Comparison of ENCODE assay signal across 8 cellular contexts in the genomic region with DNA sequence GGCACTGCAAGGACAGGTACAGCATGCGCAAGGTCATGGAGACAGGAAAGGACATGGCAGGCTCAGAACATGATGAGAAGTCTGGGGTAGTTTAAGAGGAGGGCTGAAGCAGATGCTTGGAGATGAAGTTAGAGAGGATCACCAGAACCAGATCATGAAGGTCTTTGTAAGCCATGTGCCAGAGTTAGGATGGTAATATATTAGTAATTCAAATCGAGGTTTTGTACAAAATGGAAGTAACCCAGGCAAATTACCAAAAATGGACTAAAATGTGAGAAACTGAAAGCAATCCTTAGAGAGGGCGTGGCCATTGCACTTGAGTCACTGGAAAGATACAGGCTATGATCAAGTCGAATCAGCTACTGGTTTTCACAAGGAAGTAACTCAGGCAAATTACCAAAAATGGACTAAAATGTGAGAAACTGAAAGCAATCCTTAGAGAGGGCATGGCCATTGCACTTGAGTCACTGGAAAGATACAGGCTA. TPM values are rescaled to one million over a fixed set of nuclear protein-coding genes. Genes with fewer than 3 reads are reported as not detected.
DNase-seq lines count a peak whose midpoint lies in the region; ATAC-seq, FAIRE-seq and TF ChIP-seq lines count a peak whose summit lies in the region.

No MANE protein-coding gene starts in this region.

- no peaks in the 10 kb centered on the region for H3K27me3 ChIP-seq in MM.1S (replicated peaks; ENCODE audit: insufficient read depth, low read length)
- no peaks in the 10 kb centered on the region for H3K27me3 ChIP-seq in H1 (replicated peaks in 1 of 4; ENCODE audit: control insufficient read depth in 3 of 4, extremely low read depth in 1 of 4, insufficient read depth in 3 of 4, low read length in 3 of 4)

- POLR2A ChIA-PET in H1 (lab: Charles Lee; ENCODE audit: partially characterized antibody): no interaction called here

- H3K14ac ChIP-seq in H1 (ENCODE audit: insufficient read length): peak overlapping the region; percentile 10

- no peaks in the 10 kb centered on the region for H3K79me1 ChIP-seq in H1 (ENCODE audit: low read depth, low read length)

- H3K9ac ChIP-seq in MM.1S (ENCODE audit: low read length): no peak overlapping the region
- no peak overlapping the region for H3K9ac ChIP-seq in H1 (replicated peaks in 1 of 4; ENCODE audit: extremely low read depth in 1 of 4, low read depth in 3 of 4, low read length in 3 of 4)

- H3K56ac ChIP-seq in H1 (replicated peaks; ENCODE audit: insufficient read length, low read depth, low read length): no peak overlapping the region

- no peak for TF ChIP-seq CTCF in AG10803 (conservative IDR thresholded peaks at IDR 0.05; ENCODE audit: low read length)
- TF ChIP-seq CTCF in MM.1S (IDR thresholded peaks at IDR 0.05; ENCODE audit: low read length): no peak
- TF ChIP-seq CTCF in H1 (IDR thresholded peaks at IDR 0.05; ENCODE audit: control extremely low read depth in 1 of 3, insufficient read depth in 1 of 3, low read depth in 1 of 3, low read length in 3 of 3): no peak
- TF ChIP-seq CTCF in lower leg skin (IDR thresholded peaks at IDR 0.05): no peak

- H3K9me3 ChIP-seq in MM.1S (replicated peaks; ENCODE audit: insufficient read depth, low read length) (no peaks in the 10 kb centered on the region), H1 (ENCODE audit: insufficient read depth in 2 of 2, low read depth in 1 of 2, low read length in 1 of 2) (no peaks in the 10 kb centered on the region)

- H3K27ac ChIP-seq in MM.1S (ENCODE audit: low read length) (peak overlapping the region; percentile 11; the same call in 1 of the 2 replicates), H1 (ENCODE audit: low read depth, low read length) (no peak overlapping the region)

- H3K18ac ChIP-seq in H1 (ENCODE audit: extremely low read depth, low read length): no peak overlapping the region

- no peaks in the 10 kb centered on the region for H3F3A ChIP-seq in MM.1S (ENCODE audit: insufficient read depth, low read length)

- no peaks in the 10 kb centered on the region for H3K36me3 ChIP-seq in MM.1S (replicated peaks; ENCODE audit: insufficient read depth, low read length)
- no peaks in the 10 kb centered on the region for H3K36me3 ChIP-seq in H1 (ENCODE audit: control insufficient read depth in 2 of 4, insufficient read depth in 4 of 4, low read length in 3 of 4)

- TF ChIP-seq POLR2A in H1 (IDR thresholded peaks at IDR 0.05; ENCODE audit: control extremely low read depth in 1 of 2, low read depth in 2 of 2, low read length in 2 of 2) (no peak), lower leg skin (IDR thresholded peaks at IDR 0.05) (no peak)

- peak overlapping the region; percentile 98 for H2AFZ ChIP-seq in MM.1S (ENCODE audit: low read length)
- H2AFZ ChIP-seq in H1 (ENCODE audit: low read length): 0 out of 2 replicates have a peak overlapping the region, but pooled peaks have one; percentile 58

- H4K20me1 ChIP-seq in MM.1S (ENCODE audit: insufficient read depth, low read length) (no peaks in the 10 kb centered on the region), H1 (replicated peaks in 1 of 2; ENCODE audit: control insufficient read depth in 1 of 2, insufficient read depth in 2 of 2, low read length in 2 of 2) (no peaks in the 10 kb centered on the region)

- H3K23ac ChIP-seq in H1 (ENCODE audit: insufficient read length): no peak overlapping the region

- H3K9me2 ChIP-seq in MM.1S (replicated peaks; ENCODE audit: insufficient read depth, low read length): no peaks in the 10 kb centered on the region

- CTCF ChIA-PET in H1 (lab: Charles Lee; ENCODE audit: partially characterized antibody): interaction anchor here (0.6 kb wide), 1 partner anchor 95 kb away, joined by 3 read pairs; no protein-coding TSS in a partner anchor

- H3K79me2 ChIP-seq in MM.1S (ENCODE audit: low read length) (no peaks in the 10 kb centered on the region), H1 (ENCODE audit: control insufficient read depth in 1 of 2, insufficient read depth in 2 of 2, low read length in 2 of 2) (no peaks in the 10 kb centered on the region)

- H4K8ac ChIP-seq in H1 (ENCODE audit: extremely low read depth, insufficient read depth, low read length): no peak overlapping the region

- TF ChIP-seq EP300 in H1 (IDR thresholded peaks at IDR 0.05; ENCODE audit: borderline replicate concordance in 1 of 2, low read depth in 2 of 2, low read length in 2 of 2): no peak

- no peak overlapping the region for H2BK20ac ChIP-seq in H1 (ENCODE audit: low read length)

- no peaks in the 10 kb centered on the region for H3K23me2 ChIP-seq in H1 (ENCODE audit: low read depth, low read length)

- H2AK5ac ChIP-seq in H1 (ENCODE audit: low read depth, low read length): no peak overlapping the region

- 93% methylated on average over 4 of the region's 4 CpGs; no CpG with 5 or more reads in 1 of the 2 experiments for WGBS in H1 (ENCODE audit: extremely low coverage in 1 of 2, insufficient coverage in 1 of 2, insufficient read length in 1 of 2, insufficient replicate concordance in 2 of 2, low coverage in 1 of 2, low lambda C conversion rate in 2 of 2, missing lambda C conversion rate in 1 of 2), 2 experiments
- 81% methylated on average over 4 of the region's 4 CpGs for WGBS in lower leg skin, 2 donors

- peak; percentile 51 for ATAC-seq in GM19438 (IDR thresholded peaks at IDR 0.05; ENCODE audit: low read depth, unreplicated experiment)

- H2BK120ac ChIP-seq in H1 (replicated peaks; ENCODE audit: low read depth, low read length): no peak overlapping the region

- TF ChIP-seq RAD21 in H1 (IDR thresholded peaks at IDR 0.05 in 1 of 2, conservative IDR thresholded peaks at IDR 0.05 in 1 of 2; ENCODE audit: low read depth in 2 of 2, low read length in 2 of 2): no peak

- H3K4me2 ChIP-seq in MM.1S (ENCODE audit: low read depth, low read length) (peak overlapping the region; percentile 54; the same call in 1 of the 2 replicates), H1 (ENCODE audit: insufficient read depth in 1 of 2, low read depth in 2 of 2, low read length in 2 of 2) (no peak overlapping the region)

- H4K91ac ChIP-seq in H1 (replicated peaks; ENCODE audit: insufficient read length, low read length): no peak overlapping the region

- peak; percentile 51 for DNase-seq in AG10803 (ENCODE audit: low read depth)
- peak; percentile 70 for DNase-seq in MM.1S
- no peak for DNase-seq in H1 (ENCODE audit: low read depth in 1 of 2, low spot score in 2 of 2)
- DNase-seq in activated gamma-delta T cell (lab: John Stamatoyannopoulos, UW): no peak
- no peak for DNase-seq in SW 1271 (lab: John Stamatoyannopoulos, UW)
- DNase-seq in lower leg skin (ENCODE audit: low spot score in 2 of 2): no peak
- DNase-seq in NCI-H1092 (lab: John Stamatoyannopoulos, UW): no peak

- no peak overlapping the region for H2BK15ac ChIP-seq in H1 (ENCODE audit: low read length)

- H2BK12ac ChIP-seq in H1 (ENCODE audit: low read depth, low read length): no peak overlapping the region

- H4K5ac ChIP-seq in H1 (ENCODE audit: insufficient read length, low read depth, low read length): no peak overlapping the region

- no peak overlapping the region for H3K4ac ChIP-seq in H1 (replicated peaks; ENCODE audit: insufficient read length, low read depth, low read length)

- no peak overlapping the region for H2BK5ac ChIP-seq in H1 (ENCODE audit: low read depth, low read length)

- H3K4me1 ChIP-seq in MM.1S (ENCODE audit: low read length) (no peaks in the 10 kb centered on the region), H1 (replicated peaks in 1 of 4; ENCODE audit: control insufficient read depth in 3 of 4, insufficient read depth in 4 of 4, low read length in 3 of 4) (peaks cover 0 to 10% (median 4%) of the 10 kb centered on the region in 4 experiments; a peak in 4 of 7 replicates)

- intact Hi-C loops in lower leg skin (cut with DNase I; ENCODE audit: low total_unique reads): no loop called here

- no peak for FAIRE-seq in H1 (lab: Jason Lieb, UNC)

- H3K4me3 ChIP-seq in AG10803 (ENCODE audit: low read length) (no peak overlapping the region), MM.1S (ENCODE audit: low read length) (peak overlapping the region; percentile 39; the same call in 1 of the 2 replicates), H1 (ENCODE audit: extremely low read depth in 1 of 4, insufficient read depth in 2 of 4, low read depth in 3 of 4, low read length in 4 of 4) (no peak overlapping the region), lower leg skin (ENCODE audit: low read depth, poor library complexity, severe bottlenecking) (no peak overlapping the region)

TF ChIP-seq in H1, 55 proteins besides CTCF, POLR2A, EP300 and RAD21:
- TF ChIP-seq SIX5 (IDR thresholded peaks at IDR 0.05; ENCODE audit: low read depth, low read length) (no peak), CEBPB (IDR thresholded peaks at IDR 0.05; ENCODE audit: low read depth, low read length) (no peak), HDAC6 (IDR thresholded peaks at IDR 0.05; ENCODE audit: low read depth, low read length) (no peak), GTF2F1 (IDR thresholded peaks at IDR 0.05; ENCODE audit: borderline replicate concordance, low read depth, low read length) (no peak), SUZ12 (IDR thresholded peaks at IDR 0.05; ENCODE audit: low read length) (no peak), POLR2AphosphoS5 (IDR thresholded peaks at IDR 0.05; ENCODE audit: low read depth, low read length) (no peak), ASH2L (IDR thresholded peaks at IDR 0.05; ENCODE audit: low read length) (no peak), TEAD4 (IDR thresholded peaks at IDR 0.05; ENCODE audit: low read depth, low read length) (no peak), TBP (IDR thresholded peaks at IDR 0.05; ENCODE audit: low read depth, low read length) (no peak), HDAC2 (IDR thresholded peaks at IDR 0.05; ENCODE audit: borderline replicate concordance in 1 of 2, low read depth in 2 of 2, low read length in 2 of 2) (no peak), BCL11A (IDR thresholded peaks at IDR 0.05; ENCODE audit: low read depth in 2 of 2, low read length in 2 of 2) (no peak)

RNA-seq across cellular contexts. Expression of a gene that starts 13.5 kb away (rescaled TPM):
- total RNA-seq in H1 (2021; fragmentation: NEBNext Ultra II Directional; extraction: Animal tissue kit (Norgen Biotek cat#: 25700)): 0.56 and 0.57 TPM in 2 replicates
- 0.13 and 0.14 TPM in 2 replicates for polyA plus RNA-seq in H1 (2011; rRNA removed)
- polyA plus RNA-seq in H1 (2011; cell fraction: cytosol; rRNA removed): 0.16 TPM
- polyA plus RNA-seq in H1 (2011; cell fraction: nucleus; rRNA removed): 0.06 TPM
- polyA plus RNA-seq in H1 (2012, experiment 1 of 2): 0.13 to 0.29 TPM (median 0.17 TPM) in 4 replicates
- 0.07 TPM for polyA plus RNA-seq in H1 (2012, experiment 2 of 2)
- polyA plus RNA-seq in H1 (2013, experiment 1 of 2): 0.20 TPM
- polyA plus RNA-seq in H1 (2013, experiment 2 of 2): 0.15 TPM
- polyA minus RNA-seq in H1 (2011; rRNA and poly(A)+ RNA removed): 0.09 and 0.17 TPM in 2 replicates
- not detected for polyA minus RNA-seq in H1 (2011; cell fraction: cytosol; rRNA and poly(A)+ RNA removed)
- polyA minus RNA-seq in H1 (2011; cell fraction: nucleus; rRNA and poly(A)+ RNA removed): not detected
- total RNA-seq in lower leg skin: under 1 TPM in 1 of 4 donors, not detected in 3; 0.10 TPM

Comparison
In these comparisons a context has a peak if more than half of its experiments do, and no peak if none do; other contexts are left out.
1. DNase-seq: peak in AG10803 (single experiment) and MM.1S (single experiment); none in H1 (0 of 2), activated gamma-delta T cell (single experiment), SW 1271 (0 of 2), lower leg skin (0 of 2) and NCI-H1092 (single experiment).